In the genomic region with DNA sequence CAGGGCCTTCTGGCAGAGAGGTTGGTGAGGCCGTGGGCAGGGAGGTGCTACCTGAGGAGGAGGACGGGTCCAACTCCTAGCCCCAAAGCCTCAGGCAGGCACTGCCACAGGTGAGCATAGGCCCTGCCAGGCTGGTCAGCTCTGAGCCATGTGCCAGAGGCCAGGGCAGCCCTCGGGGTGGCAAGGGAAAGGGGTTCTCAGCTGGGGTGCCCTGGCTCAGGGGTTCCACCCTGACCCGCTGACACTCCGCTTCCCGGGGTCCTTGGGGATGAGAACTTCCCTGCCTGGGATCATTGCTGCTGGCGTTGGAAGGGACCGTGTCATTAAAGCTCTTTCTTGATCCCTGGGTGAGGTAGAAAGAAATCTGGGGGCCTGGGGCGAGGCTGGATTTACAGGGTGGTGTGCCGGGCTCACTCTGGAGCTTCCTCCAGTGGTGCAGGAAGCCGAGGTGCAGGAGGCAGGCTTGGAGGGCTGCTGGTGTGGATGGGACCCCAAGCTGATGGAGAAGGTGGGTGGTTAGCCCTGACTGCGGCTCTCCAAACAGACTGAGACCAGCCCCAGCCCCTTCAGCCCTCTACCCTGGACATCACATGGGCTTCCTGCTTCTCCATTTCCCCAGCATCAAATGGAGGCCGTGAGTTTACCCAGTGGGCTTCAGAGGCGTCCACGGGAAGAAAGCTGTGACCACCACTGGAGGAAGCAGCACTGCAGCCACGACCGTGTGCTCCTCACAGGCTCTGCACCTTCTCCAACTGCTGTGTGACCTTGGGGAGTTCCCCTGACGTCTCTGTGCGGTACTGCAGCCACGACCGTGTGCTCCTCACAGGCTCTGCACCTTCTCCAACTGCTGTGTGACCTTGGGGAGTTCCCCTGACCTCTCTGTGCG, we compare ENCODE assay signal across 17 cellular contexts.
A peak's percentile ranks its signal among the peaks of the same experiment; 100 is the strongest.
DNase-seq lines count a peak whose midpoint lies in the region; ATAC-seq, FAIRE-seq and TF ChIP-seq lines count a peak whose summit lies in the region.
"Had no signal": no experiment of that assay in that cellular context is flagged by ENCODE, and none has a peak within 500 bp of the region (broad histone marks: within the 10 kb centered on the region; RNA-seq: fewer than 3 reads in every experiment).

No MANE protein-coding gene starts in this region.

- no peak for FAIRE-seq in frontal cortex (lab: Jason Lieb, UNC)
- FAIRE-seq: GM19239 had no signal

- no peak overlapping the region for H3K27ac Mint-ChIP-seq in chondrocyte (ENCODE audit: unreplicated experiment)

- no peak overlapping the region for H3K27ac ChIP-seq in right cardiac atrium (ENCODE audit: low read length)

- no peaks in the 10 kb centered on the region for H3K27me3 ChIP-seq in right cardiac atrium (ENCODE audit: control insufficient read depth, insufficient read depth)

- H3K4me3 ChIP-seq in right cardiac atrium (ENCODE audit: low read length) = no peak overlapping the region

- WGBS in right cardiac atrium = 83% methylated on average over 22 of the region's 22 CpGs

- intact Hi-C loops in right cardiac atrium (cut with DNase I) (no loop called here), left ventricle myocardium superior (cut with micrococcal nuclease) (no loop called here), posterior vena cava (cut with DNase I) (no loop called here)

- no peak for TF ChIP-seq CTCF in chondrocyte (IDR thresholded peaks at IDR 0.05)

- no peak overlapping the region for H3K4me3 Mint-ChIP-seq in chondrocyte (ENCODE audit: unreplicated experiment)
- H3K4me3 Mint-ChIP-seq: CD4-positive, CD25-positive, alpha-beta regulatory T cell had no signal

- H3K4me1 Mint-ChIP-seq in chondrocyte (ENCODE audit: low read depth) = no peaks in the 10 kb centered on the region

- no peaks in the 10 kb centered on the region for H3K36me3 Mint-ChIP-seq in chondrocyte (ENCODE audit: low read depth)
- H3K36me3 Mint-ChIP-seq: CD4-positive, CD25-positive, alpha-beta regulatory T cell had no signal

- H3K9me3 ChIP-seq in right cardiac atrium (ENCODE audit: control insufficient read depth, low read length) = no peaks in the 10 kb centered on the region
- H3K9me3 ChIP-seq: Caco-2 had no signal

- no peaks in the 10 kb centered on the region for H3K9me3 Mint-ChIP-seq in chondrocyte (ENCODE audit: low read depth)

- DNase-seq in right cardiac atrium (peak in 2 of 3 donors; percentile 20 to 30), left ventricle myocardium superior (no peak), chondrocyte (ENCODE audit: low spot score) (peak; percentile 81), posterior vena cava (ENCODE audit: low spot score) (peak; percentile 78), frontal cortex (ENCODE audit: low spot score in 2 of 2) (no peak), NCI-H1930 (lab: John Stamatoyannopoulos, UW) (no peak)
- DNase-seq: Caco-2; CD4-positive, CD25-positive, alpha-beta regulatory T cell; KBM-7; MV-4-11; NCI-H1417; NCI-H2081; NCI-H510A; SHP77 treated with DMSO at 0.1 percent for 48 hours had no signal

- ATAC-seq in right cardiac atrium (no peak), left ventricle myocardium superior (no peak), GM19452 (IDR thresholded peaks at IDR 0.05; ENCODE audit: unreplicated experiment) (no peak)
- ATAC-seq: Panc1 had no signal

- peaks cover 15% of the 10 kb centered on the region for H3K27me3 Mint-ChIP-seq in chondrocyte (ENCODE audit: low read depth)
- H3K27me3 Mint-ChIP-seq: CD4-positive, CD25-positive, alpha-beta regulatory T cell had no signal

- no peaks in the 10 kb centered on the region for H3K4me1 ChIP-seq in right cardiac atrium (ENCODE audit: control insufficient read depth, insufficient read depth, low read length)
- H3K4me1 ChIP-seq: Caco-2 had no signal

Comparison
In these comparisons a context has a peak if more than half of its experiments do, and no peak if none do; other contexts are left out.
1. DNase-seq: peak in right cardiac atrium (2 of 3), chondrocyte (single experiment) and posterior vena cava (single experiment); none in left ventricle myocardium superior (single experiment), frontal cortex (0 of 2) and NCI-H1930 (0 of 2).